8 cellular contexts compared by ENCODE assay signal in genomic region chr11:60775420-60775961, GRCh38. TPM values are rescaled to one million over a fixed set of nuclear protein-coding genes. Genes with fewer than 3 reads are reported as not detected.
DNase-seq lines count a peak whose midpoint lies in the region; ATAC-seq and TF ChIP-seq lines count a peak whose summit lies in the region.

No MANE protein-coding gene starts in this region.

- H3K9me2 ChIP-seq in SU-DHL-6 (replicated peaks; ENCODE audit: insufficient read depth, low read length): no peaks in the 10 kb centered on the region

- no peak overlapping the region for H3K4me3 ChIP-seq in GM12865 (ENCODE audit: low read depth, low read length)
- no peak overlapping the region for H3K4me3 ChIP-seq in SU-DHL-6 (ENCODE audit: insufficient read depth, low read length, poor library complexity, severe bottlenecking)
- no peak overlapping the region for H3K4me3 ChIP-seq in left ventricle myocardium inferior

- H3K27me3 ChIP-seq in SU-DHL-6 (ENCODE audit: low read length): no peaks in the 10 kb centered on the region
- peaks cover 32% of the 10 kb centered on the region for H3K27me3 ChIP-seq in left ventricle myocardium inferior (ENCODE audit: low read depth)

- no peak overlapping the region for H3K4me2 ChIP-seq in SU-DHL-6 (ENCODE audit: low read depth, low read length, poor library complexity, severe bottlenecking)

- H2AFZ ChIP-seq in SU-DHL-6 (ENCODE audit: low read depth, low read length, severe bottlenecking): peak overlapping the region; percentile 5

- DNase-seq in GM12865 (ENCODE audit: low read depth) (peak; percentile 95), NCI-H128 (lab: John Stamatoyannopoulos, UW; ENCODE audit: unreplicated experiment) (peak; percentile 72), left ventricle myocardium inferior (peak; percentile 73), sciatic nerve (ENCODE audit: low spot score) (peak; percentile 90)
- peak; percentile 49 for DNase-seq in activated naive CD8-positive, alpha-beta T cell treated with anti-CD3 and anti-CD28 coated beads, Interleukin-2, amount 50 U/mL, for 16 hours (ENCODE audit: low read depth, low spot score)

- TF ChIP-seq CTCF in GM12865 (IDR thresholded peaks at IDR 0.05; ENCODE audit: insufficient read depth, low read depth, low read length, missing control alignments) (peak; percentile 90), SU-DHL-6 (IDR thresholded peaks at IDR 0.05; ENCODE audit: insufficient read depth, low read length, poor library complexity, severe bottlenecking) (peak; percentile 78), left ventricle myocardium inferior (IDR thresholded peaks at IDR 0.05; ENCODE audit: borderline replicate concordance) (peak; percentile 94)

- intact Hi-C loops in left ventricle myocardium inferior (cut with micrococcal nuclease): no loop called here
- intact Hi-C loops in sciatic nerve (cut with DNase I): no loop called here

- H3K79me2 ChIP-seq in SU-DHL-6 (ENCODE audit: insufficient read depth, low read length): no peaks in the 10 kb centered on the region

- no peak overlapping the region for H3K9ac ChIP-seq in SU-DHL-6 (ENCODE audit: low read length)

- no peaks in the 10 kb centered on the region for H4K20me1 ChIP-seq in SU-DHL-6 (ENCODE audit: low read depth, low read length)

- H3K9me3 ChIP-seq in SU-DHL-6 (ENCODE audit: insufficient read depth, low read length) (no peaks in the 10 kb centered on the region), left ventricle myocardium inferior (replicated peaks) (peaks cover 4% of the 10 kb centered on the region)

- no peaks in the 10 kb centered on the region for H3F3A ChIP-seq in SU-DHL-6 (ENCODE audit: insufficient read depth)

- peaks cover 27% of the 10 kb centered on the region for H3K4me1 ChIP-seq in left ventricle myocardium inferior

- ATAC-seq in HG02610 (IDR thresholded peaks at IDR 0.05; ENCODE audit: unreplicated experiment) (peak; percentile 49), sciatic nerve (peak; percentile 94), HG02884 (IDR thresholded peaks at IDR 0.05; ENCODE audit: unreplicated experiment) (no peak)

- H3K36me3 ChIP-seq in SU-DHL-6 (ENCODE audit: low read length): no peaks in the 10 kb centered on the region
- H3K36me3 ChIP-seq in left ventricle myocardium inferior: no peaks in the 10 kb centered on the region

- H3K27ac ChIP-seq in SU-DHL-6 (ENCODE audit: low read depth, low read length) (no peak overlapping the region), left ventricle myocardium inferior (replicated peaks) (peak overlapping the region; percentile 19)

RNA-seq across cellular contexts. Expression of gene MS4A10, which starts 9.6 kb away (rescaled TPM):
- total RNA-seq in left ventricle myocardium inferior (not detected), sciatic nerve (not detected)

RNA-seq across cellular contexts. Expression of gene MS4A15, which starts 18.8 kb away (rescaled TPM):
- not detected for total RNA-seq in left ventricle myocardium inferior
- total RNA-seq in sciatic nerve: not detected

RNA-seq across cellular contexts. Expression of gene MS4A18, which starts 51.0 kb away (rescaled TPM):
- not detected for total RNA-seq in left ventricle myocardium inferior
- total RNA-seq in sciatic nerve: not detected
